Comparison of ENCODE assay signal across 1 cellular context in genomic region chr7:84704380-84704779, GRCh38.
TF ChIP-seq lines count a peak whose summit lies in the region.

No MANE protein-coding gene starts in this region.

TF ChIP-seq in neural cell, 6 proteins besides CTCF, POLR2A, EP300 and RAD21:
- no peak for TF ChIP-seq REST (IDR thresholded peaks at IDR 0.05; ENCODE audit: borderline replicate concordance)
- no peak for TF ChIP-seq MXI1 (conservative IDR thresholded peaks at IDR 0.05; ENCODE audit: poor library complexity, severe bottlenecking)
- TF ChIP-seq POLR2AphosphoS5 (IDR thresholded peaks at IDR 0.05) = no peak
- TF ChIP-seq SMC3 (conservative IDR thresholded peaks at IDR 0.05; ENCODE audit: poor library complexity) = no peak
- no peak for TF ChIP-seq TAF1 (IDR thresholded peaks at IDR 0.05; ENCODE audit: low read depth)
- no peak for TF ChIP-seq EZH2 (IDR thresholded peaks at IDR 0.05; ENCODE audit: borderline replicate concordance, insufficient read depth, low read length, poor library complexity, severe bottlenecking)
